1 cellular context compared by ENCODE assay signal in the genomic region with DNA sequence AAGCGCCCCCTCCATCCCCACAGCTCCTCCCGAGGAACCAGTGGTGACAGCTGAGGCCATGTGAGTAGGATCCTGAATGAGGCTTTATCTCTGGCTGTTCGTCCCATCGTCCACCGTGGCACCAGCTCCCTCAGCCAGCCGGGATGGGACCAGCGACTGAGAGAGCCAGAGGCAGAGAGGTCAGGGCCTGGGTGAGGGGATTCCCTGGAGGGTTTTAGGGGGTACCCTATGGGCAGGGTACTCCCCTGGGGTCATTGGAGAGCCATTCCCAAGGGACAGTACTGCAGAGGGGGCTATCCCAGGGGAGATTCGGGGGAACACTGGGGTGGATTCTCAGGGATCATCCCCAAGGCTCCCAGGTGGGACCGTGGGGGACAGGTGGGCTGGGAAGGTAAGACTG.
TF ChIP-seq lines count a peak whose summit lies in the region.

No MANE protein-coding gene starts in this region.

TF ChIP-seq in HepG2, 621 proteins besides CTCF, POLR2A, EP300 and RAD21:
- no peak for TF ChIP-seq ZNF274 (CRISPR knock-in tag; IDR thresholded peaks at IDR 0.05)
- TF ChIP-seq, protein P1, sequence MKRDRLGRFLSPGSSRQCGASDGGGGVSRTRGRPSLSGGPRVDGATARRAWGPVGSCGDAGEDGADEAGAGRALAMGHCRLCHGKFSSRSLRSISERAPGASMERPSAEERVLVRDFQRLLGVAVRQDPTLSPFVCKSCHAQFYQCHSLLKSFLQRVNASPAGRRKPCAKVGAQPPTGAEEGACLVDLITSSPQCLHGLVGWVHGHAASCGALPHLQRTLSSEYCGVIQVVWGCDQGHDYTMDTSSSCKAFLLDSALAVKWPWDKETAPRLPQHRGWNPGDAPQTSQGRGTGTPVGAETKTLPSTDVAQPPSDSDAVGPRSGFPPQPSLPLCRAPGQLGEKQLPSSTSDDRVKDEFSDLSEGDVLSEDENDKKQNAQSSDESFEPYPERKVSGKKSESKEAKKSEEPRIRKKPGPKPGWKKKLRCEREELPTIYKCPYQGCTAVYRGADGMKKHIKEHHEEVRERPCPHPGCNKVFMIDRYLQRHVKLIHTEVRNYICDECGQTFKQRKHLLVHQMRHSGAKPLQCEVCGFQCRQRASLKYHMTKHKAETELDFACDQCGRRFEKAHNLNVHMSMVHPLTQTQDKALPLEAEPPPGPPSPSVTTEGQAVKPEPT (CRISPR knock-in tag; IDR thresholded peaks at IDR 0.05; ENCODE audit: low read depth), result no peak
- TF ChIP-seq ZNF709 (CRISPR knock-in tag; IDR thresholded peaks at IDR 0.05), result no peak
- no peak for TF ChIP-seq THAP11 (CRISPR knock-in tag; IDR thresholded peaks at IDR 0.05)
- TF ChIP-seq, protein P2, sequence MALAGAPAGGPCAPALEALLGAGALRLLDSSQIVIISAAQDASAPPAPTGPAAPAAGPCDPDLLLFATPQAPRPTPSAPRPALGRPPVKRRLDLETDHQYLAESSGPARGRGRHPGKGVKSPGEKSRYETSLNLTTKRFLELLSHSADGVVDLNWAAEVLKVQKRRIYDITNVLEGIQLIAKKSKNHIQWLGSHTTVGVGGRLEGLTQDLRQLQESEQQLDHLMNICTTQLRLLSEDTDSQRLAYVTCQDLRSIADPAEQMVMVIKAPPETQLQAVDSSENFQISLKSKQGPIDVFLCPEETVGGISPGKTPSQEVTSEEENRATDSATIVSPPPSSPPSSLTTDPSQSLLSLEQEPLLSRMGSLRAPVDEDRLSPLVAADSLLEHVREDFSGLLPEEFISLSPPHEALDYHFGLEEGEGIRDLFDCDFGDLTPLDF (CRISPR knock-in tag; IDR thresholded peaks at IDR 0.05), result no peak
- no peak for TF ChIP-seq KDM1A (CRISPR knock-in tag; IDR thresholded peaks at IDR 0.05)
- TF ChIP-seq, protein P3, sequence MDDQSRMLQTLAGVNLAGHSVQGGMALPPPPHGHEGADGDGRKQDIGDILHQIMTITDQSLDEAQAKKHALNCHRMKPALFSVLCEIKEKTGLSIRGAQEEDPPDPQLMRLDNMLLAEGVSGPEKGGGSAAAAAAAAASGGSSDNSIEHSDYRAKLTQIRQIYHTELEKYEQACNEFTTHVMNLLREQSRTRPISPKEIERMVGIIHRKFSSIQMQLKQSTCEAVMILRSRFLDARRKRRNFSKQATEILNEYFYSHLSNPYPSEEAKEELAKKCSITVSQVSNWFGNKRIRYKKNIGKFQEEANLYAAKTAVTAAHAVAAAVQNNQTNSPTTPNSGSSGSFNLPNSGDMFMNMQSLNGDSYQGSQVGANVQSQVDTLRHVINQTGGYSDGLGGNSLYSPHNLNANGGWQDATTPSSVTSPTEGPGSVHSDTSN (CRISPR knock-in tag; IDR thresholded peaks at IDR 0.05; ENCODE audit: borderline replicate concordance), result no peak
- no peak for TF ChIP-seq HOXA3 (CRISPR knock-in tag; IDR thresholded peaks at IDR 0.05)
- no peak for TF ChIP-seq SRSF4 (IDR thresholded peaks at IDR 0.05; ENCODE audit: low read depth, low read length, poor library complexity, severe bottlenecking)
- TF ChIP-seq, protein P4, sequence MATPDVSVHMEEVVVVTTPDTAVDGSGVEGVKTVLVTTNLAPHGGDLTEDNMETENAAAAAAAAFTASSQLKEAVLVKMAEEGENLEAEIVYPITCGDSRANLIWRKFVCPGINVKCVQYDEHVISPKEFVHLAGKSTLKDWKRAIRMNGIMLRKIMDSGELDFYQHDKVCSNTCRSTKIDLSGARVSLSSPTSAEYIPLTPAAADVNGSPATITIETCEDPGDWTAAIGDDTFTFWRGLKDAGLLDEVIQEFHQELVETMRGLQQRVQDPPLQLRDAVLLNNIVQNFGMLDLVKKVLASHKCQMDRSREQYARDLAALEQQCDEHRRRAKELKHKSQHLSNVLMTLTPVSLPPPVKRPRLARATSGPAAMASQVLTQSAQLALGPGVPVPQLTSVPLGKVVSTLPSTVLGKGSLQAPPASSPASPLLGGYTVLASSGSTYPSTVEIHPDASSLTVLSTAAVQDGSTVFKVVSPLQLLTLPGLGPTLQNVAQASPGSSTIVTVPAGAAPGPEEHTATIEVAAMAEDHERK (CRISPR knock-in tag; IDR thresholded peaks at IDR 0.05; ENCODE audit: low read depth), result no peak
- TF ChIP-seq ZNF761 (CRISPR knock-in tag; conservative IDR thresholded peaks at IDR 0.05), result no peak
